ENCODE assay signal across 9 cellular contexts in the genomic region with DNA sequence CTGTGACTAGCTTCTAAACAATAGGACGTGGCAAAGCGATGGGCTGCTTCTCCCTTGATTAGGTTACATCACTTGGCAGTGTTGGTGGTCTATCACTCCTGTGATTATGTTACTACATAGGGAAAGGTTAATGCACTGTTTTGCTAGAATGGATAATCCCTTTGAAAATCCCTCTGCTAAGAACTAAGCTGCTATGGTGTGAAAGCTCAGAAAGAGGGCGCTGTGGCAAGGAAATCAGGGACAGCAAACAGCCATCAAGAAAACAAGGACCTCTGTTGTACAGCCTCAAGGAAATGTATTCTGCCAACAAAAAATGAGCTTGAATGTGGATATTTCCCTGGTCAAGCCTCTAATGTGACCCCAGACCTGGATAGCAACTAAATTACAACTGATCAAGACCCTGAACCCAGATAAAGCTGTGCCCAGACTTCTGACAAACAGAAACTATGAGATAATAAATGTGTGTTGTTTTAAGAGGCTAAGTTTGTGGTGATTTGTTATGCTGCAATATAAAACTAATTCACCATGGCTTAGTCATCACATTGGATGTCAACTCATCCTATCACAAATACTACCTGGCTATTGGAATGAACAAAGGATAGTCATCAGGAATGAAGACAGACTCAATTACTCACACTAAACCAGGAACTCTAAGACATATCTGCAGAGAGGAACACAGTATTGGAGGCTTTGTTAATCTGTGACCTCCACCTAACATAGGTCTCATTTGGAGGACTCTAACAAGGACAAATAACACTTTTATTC.
DNase-seq lines count a peak whose midpoint lies in the region; ATAC-seq and TF ChIP-seq lines count a peak whose summit lies in the region.
"Had no signal": no experiment of that assay in that cellular context is flagged by ENCODE, and none has a peak within 500 bp of the region (broad histone marks: within the 10 kb centered on the region; RNA-seq: fewer than 3 reads in every experiment).

No MANE protein-coding gene starts in this region.

- TF ChIP-seq POLR2A in GM18505 (IDR thresholded peaks at IDR 0.05; ENCODE audit: borderline replicate concordance, extremely low read depth, insufficient read depth, insufficient read length) = no peak

- no peak overlapping the region for H3K4me3 ChIP-seq in epithelial cell of proximal tubule (ENCODE audit: low read depth, low read length)
- no peak overlapping the region for H3K4me3 ChIP-seq in aorta (ENCODE audit: low read length in 2 of 2)
- H3K4me3 ChIP-seq: BLaER1 treated with 17β-estradiol and CSF1 and Interleukin-3, amounts not matched to agents 10 nM and 100 nM had no signal

- 61 to 70% methylated on average over 3 of the region's 3 CpGs for WGBS in aorta, 2 donors

- peak; percentile 84 for TF ChIP-seq CTCF in epithelial cell of proximal tubule (conservative IDR thresholded peaks at IDR 0.05; ENCODE audit: low read depth, low read length)

- no peak for ATAC-seq in GM18505 (IDR thresholded peaks at IDR 0.05; ENCODE audit: unreplicated experiment)
- no peak for ATAC-seq in stimulated activated naive CD8-positive, alpha-beta T cell treated with anti-CD3 and anti-CD28 coated beads, Interleukin-15, Interleukin-2, amounts not matched to agents 100 U/mL and 50 U/mL, for 24 hours
- ATAC-seq in aorta (ENCODE audit: low FRiP score) = no peak

- H3K9me3 ChIP-seq in aorta (ENCODE audit: control insufficient read depth, low read length) = no peaks in the 10 kb centered on the region
- H3K9me3 ChIP-seq: BLaER1 treated with 17β-estradiol and CSF1 and Interleukin-3, amounts not matched to agents 10 nM and 100 nM had no signal

- H3K27me3 ChIP-seq in aorta (ENCODE audit: control insufficient read depth in 1 of 2, insufficient read depth in 2 of 2, low read length in 1 of 2) = no peaks in the 10 kb centered on the region
- H3K27me3 ChIP-seq: BLaER1 treated with 17β-estradiol and CSF1 and Interleukin-3, amounts not matched to agents 10 nM and 100 nM had no signal

- DNase-seq in NCI-H146 (lab: John Stamatoyannopoulos, UW) = peak; percentile 3
- no peak for DNase-seq in NCI-H146 treated with DMSO at 0.1 percent for 48 hours (lab: John Stamatoyannopoulos, UW; ENCODE audit: unreplicated experiment)
- DNase-seq in NCI-H748 (lab: John Stamatoyannopoulos, UW; ENCODE audit: unreplicated experiment) = peak; percentile 64
- DNase-seq in epithelial cell of proximal tubule (ENCODE audit: low read depth) = peak; percentile 57
- DNase-seq in renal cortical epithelial cell (ENCODE audit: low read depth) = peak; percentile 80
- DNase-seq in stimulated activated naive CD8-positive, alpha-beta T cell treated with anti-CD3 and anti-CD28 coated beads, Interleukin-15, Interleukin-2, amounts not matched to agents 100 U/mL and 50 U/mL, for 24 hours = no peak
- no peak for DNase-seq in aorta

- no peaks in the 10 kb centered on the region for H3K36me3 ChIP-seq in aorta (ENCODE audit: control insufficient read depth in 1 of 2, insufficient read depth in 2 of 2, low read length in 1 of 2)
- H3K36me3 ChIP-seq: BLaER1 treated with 17β-estradiol and CSF1 and Interleukin-3, amounts not matched to agents 10 nM and 100 nM had no signal

- no peaks in the 10 kb centered on the region for H3K4me1 ChIP-seq in aorta (ENCODE audit: control insufficient read depth in 1 of 2, insufficient read depth in 2 of 2, low read length in 2 of 2)
- H3K4me1 ChIP-seq: BLaER1 treated with 17β-estradiol and CSF1 and Interleukin-3, amounts not matched to agents 10 nM and 100 nM had no signal

- H3K27ac ChIP-seq in aorta (ENCODE audit: low read depth in 1 of 2, low read length in 2 of 2) = no peak overlapping the region
- H3K27ac ChIP-seq: BLaER1 treated with 17β-estradiol and CSF1 and Interleukin-3, amounts not matched to agents 10 nM and 100 nM had no signal

- intact Hi-C loops in aorta (cut with DNase I) = no loop called here

Comparison
In these comparisons a context has a peak if more than half of its experiments do, and no peak if none do; other contexts are left out.
1. DNase-seq: peak in NCI-H146 (single experiment), NCI-H748 (single experiment), epithelial cell of proximal tubule (single experiment) and renal cortical epithelial cell (single experiment); none in NCI-H146 treated with DMSO at 0.1 percent for 48 hours (single experiment), stimulated activated naive CD8-positive, alpha-beta T cell treated with anti-CD3 and anti-CD28 coated beads, Interleukin-15, Interleukin-2, amounts not matched to agents 100 U/mL and 50 U/mL, for 24 hours (single experiment) and aorta (0 of 2).